ENCODE assay signal across 9 cellular contexts in the genomic region with DNA sequence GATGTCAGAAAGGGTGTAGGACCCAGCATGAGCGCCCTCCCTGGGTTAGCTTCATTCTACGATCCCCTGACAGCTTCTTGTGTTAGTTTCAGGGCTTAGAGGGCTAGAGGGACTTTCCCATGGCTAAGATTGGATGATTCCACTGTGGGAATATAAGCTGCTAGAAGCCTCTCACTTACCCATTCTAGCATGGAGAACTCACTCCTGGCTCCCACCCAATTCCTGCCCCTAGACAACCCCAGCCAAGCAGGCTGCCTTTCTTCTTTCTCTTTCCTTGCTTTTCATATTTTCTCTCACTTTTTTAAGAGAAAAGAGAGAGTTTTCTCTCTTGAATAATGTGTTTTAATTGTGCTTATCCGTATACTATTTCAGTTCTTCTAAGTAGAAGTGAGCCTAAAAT.
"Had no signal": no experiment of that assay in that cellular context is flagged by ENCODE, and none has a peak within 500 bp of the region (broad histone marks: within the 10 kb centered on the region; RNA-seq: fewer than 3 reads in every experiment).

No MANE protein-coding gene starts in this region.

- H3K9me3 ChIP-seq: HAP-1 had no signal

- H3K4me3 ChIP-seq: GM23248, GM23338, HAP-1 had no signal

- H2AFZ ChIP-seq: GM23248, GM23338 had no signal

- H3K36me3 ChIP-seq: HAP-1 had no signal

- DNase-seq: GM23248, GOT3, H7, H9, HCEC 1CT, HFFc6 had no signal

- H3K27ac ChIP-seq: GM23248 had no signal

- H3K4me2 ChIP-seq: GM23338 had no signal

- ATAC-seq: GM23338, HCT116 had no signal

- H3K4me1 ChIP-seq: HAP-1 had no signal
